ENCODE assay signal across 11 cellular contexts in genomic region chr1:175597969-175598765, GRCh38.
DNase-seq lines count a peak whose midpoint lies in the region; ATAC-seq and TF ChIP-seq lines count a peak whose summit lies in the region.
"Had no signal": no experiment of that assay in that cellular context is flagged by ENCODE, and none has a peak within 500 bp of the region (broad histone marks: within the 10 kb centered on the region; RNA-seq: fewer than 3 reads in every experiment).

No MANE protein-coding gene starts in this region.

- H3K36me3 Mint-ChIP-seq in MCF 10A (ENCODE audit: insufficient read depth, unreplicated experiment) (no peaks in the 10 kb centered on the region), chondrocyte (ENCODE audit: low read depth) (no peaks in the 10 kb centered on the region)

- H3K4me3 ChIP-seq in breast epithelium, result no peak overlapping the region

- CTCF ChIA-PET in MCF 10A (lab: Yijun Ruan, JAX), result interaction anchor here (0.9 kb wide), 1 partner anchor 116 kb away, joined by 4 read pairs; no protein-coding TSS in a partner anchor

- H3K9me3 Mint-ChIP-seq in MCF 10A (ENCODE audit: unreplicated experiment), result no peaks in the 10 kb centered on the region
- H3K9me3 Mint-ChIP-seq in chondrocyte (ENCODE audit: low read depth), result peaks cover 5% of the 10 kb centered on the region

- in situ Hi-C loops in G401 (cut with HindIII; ENCODE audit: low sequenced_read_pairs), result no loop called here

- no peak overlapping the region for H3K27ac Mint-ChIP-seq in MCF 10A (ENCODE audit: low read depth, unreplicated experiment)
- peak overlapping the region; percentile 91 for H3K27ac Mint-ChIP-seq in chondrocyte (ENCODE audit: unreplicated experiment)

- ATAC-seq in HG03095 (IDR thresholded peaks at IDR 0.05; ENCODE audit: unreplicated experiment), result peak; percentile 48

- H3K9me3 ChIP-seq in breast epithelium, result no peaks in the 10 kb centered on the region
- H3K9me3 ChIP-seq: thoracic aorta had no signal

- no peak overlapping the region for H3K27ac ChIP-seq in breast epithelium
- H3K27ac ChIP-seq: KMS-11, thoracic aorta had no signal

- peaks cover 8% of the 10 kb centered on the region for H3K27me3 Mint-ChIP-seq in MCF 10A (ENCODE audit: insufficient read depth, unreplicated experiment)
- H3K27me3 Mint-ChIP-seq in chondrocyte (ENCODE audit: low read depth), result no peaks in the 10 kb centered on the region

- no peak for TF ChIP-seq POLR2A in breast epithelium (IDR thresholded peaks at IDR 0.05)

- BruUV-seq in MCF 10A (replicated peaks; lab: Mats Ljungman, UMichigan), result no TSS peak

- intact Hi-C loops in MCF 10A (cut with micrococcal nuclease), result loop anchor here (5.0 kb wide), 1 partner anchor 41 kb away; no protein-coding TSS in a partner anchor
- intact Hi-C loops in breast epithelium (cut with DNase I; ENCODE audit: low total_unique reads), result no loop called here

- H3K36me3 ChIP-seq in breast epithelium, result no peaks in the 10 kb centered on the region
- H3K36me3 ChIP-seq: thoracic aorta had no signal

- H3K27me3 ChIP-seq in breast epithelium, result peaks cover 0 to 15% of the 10 kb centered on the region in 2 donors

- no peaks in the 10 kb centered on the region for H3K4me1 ChIP-seq in breast epithelium

- H3K4me1 Mint-ChIP-seq in MCF 10A (ENCODE audit: insufficient read depth, unreplicated experiment), result peaks cover 11% of the 10 kb centered on the region
- H3K4me1 Mint-ChIP-seq in chondrocyte (ENCODE audit: low read depth), result peaks cover 32% of the 10 kb centered on the region

- H3K4me3 Mint-ChIP-seq in MCF 10A (ENCODE audit: unreplicated experiment), result no peak overlapping the region
- H3K4me3 Mint-ChIP-seq in chondrocyte (ENCODE audit: unreplicated experiment), result no peak overlapping the region

- DNase-seq in MCF 10A (ENCODE audit: unreplicated experiment), result peak; percentile 30
- DNase-seq in breast epithelium (ENCODE audit: low spot score in 2 of 2), result no peak
- no peak for DNase-seq in chondrocyte (ENCODE audit: low spot score)
- DNase-seq in activated effector memory CD4-positive, alpha-beta T cell treated with Interleukin-2 at 50 U/mL for 16 hours, result no peak
- no peak for DNase-seq in islet precursor cell
- no peak for DNase-seq in G401 (ENCODE audit: low spot score)
- no peak for DNase-seq in stimulated activated CD4-positive, alpha-beta T cell treated with anti-CD3 and anti-CD28 coated beads, Interleukin-1b, Interleukin-23, amount 100 ng/mL, for 48 hours
- DNase-seq: 8988T had no signal

- TF ChIP-seq CTCF in MCF 10A (IDR thresholded peaks at IDR 0.05; ENCODE audit: unreplicated experiment), result no peak
- TF ChIP-seq CTCF in breast epithelium (IDR thresholded peaks at IDR 0.05), result no peak
- peak; percentile 31 for TF ChIP-seq CTCF in chondrocyte (IDR thresholded peaks at IDR 0.05)

- POLR2A ChIA-PET in MCF 10A (lab: Yijun Ruan, JAX), result interaction anchor here (0.5 kb wide), 1 partner anchor 601 kb away, joined by 5 read pairs; no protein-coding TSS in a partner anchor
